ENCODE assay signal across 23 cellular contexts in genomic region chr4:3518511-3518880, GRCh38. TPM values are rescaled to one million over a fixed set of nuclear protein-coding genes. Genes with fewer than 3 reads are reported as not detected.
"Had no signal": no experiment of that assay in that cellular context is flagged by ENCODE, and none has a peak within 500 bp of the region (broad histone marks: within the 10 kb centered on the region; RNA-seq: fewer than 3 reads in every experiment).

No MANE protein-coding gene starts in this region.

- H3K4me3 ChIP-seq: colonic mucosa, esophagus squamous epithelium, psoas muscle, smooth muscle cell, suprapubic skin, thyroid gland, upper lobe of left lung, uterus had no signal

- H3K4me1 ChIP-seq: colonic mucosa, esophagus squamous epithelium, parathyroid adenoma, psoas muscle, suprapubic skin, thyroid gland, upper lobe of left lung, uterus had no signal

- H3K27me3 ChIP-seq: colonic mucosa, esophagus squamous epithelium, suprapubic skin, thyroid gland, upper lobe of left lung, uterus had no signal

- H3K4me1 Mint-ChIP-seq: stimulated activated effector memory CD8-positive, alpha-beta T cell treated with anti-CD3 and anti-CD28 coated beads, Interleukin-12 subunit alpha, Interleukin-12 subunit beta, amount 100 ng/mL, for 72 hours had no signal

- H3K27ac ChIP-seq: colonic mucosa, esophagus squamous epithelium, parathyroid adenoma, psoas muscle, suprapubic skin, thyroid gland, upper lobe of left lung, uterus had no signal

- H3K27ac Mint-ChIP-seq: naive thymus-derived CD4-positive, alpha-beta T cell; nephron progenitor cell; stimulated activated effector memory CD8-positive, alpha-beta T cell treated with anti-CD3 and anti-CD28 coated beads, Interleukin-12 subunit alpha, Interleukin-12 subunit beta, amount 100 ng/mL, for 72 hours had no signal

- H3K4me3 Mint-ChIP-seq: naive thymus-derived CD4-positive, alpha-beta T cell; nephron progenitor cell; stimulated activated effector memory CD8-positive, alpha-beta T cell treated with anti-CD3 and anti-CD28 coated beads, Interleukin-12 subunit alpha, Interleukin-12 subunit beta, amount 100 ng/mL, for 72 hours had no signal

- H3K36me3 ChIP-seq: uterus had no signal

- DNase-seq: cerebellar nuclear complex; colonic mucosa; dermis blood vessel endothelial cell; esophagus squamous epithelium; foreskin fibroblast; hippocampal formation; mammary epithelial cell; nephron progenitor cell; retina; stimulated activated CD4-positive, alpha-beta T cell treated with anti-CD3 and anti-CD28 coated beads, Interleukin-4, amount 100 ng/mL, for 1 hour; stimulated activated CD8-positive, alpha-beta memory T cell treated with anti-CD3 and anti-CD28 coated beads, Interleukin-4, amount 100 ng/mL, for 48 hours; stimulated activated naive CD8-positive, alpha-beta T cell treated with anti-CD3 and anti-CD28 coated beads, Interleukin-15, Interleukin-2, amounts not matched to agents 100 U/mL and 50 U/mL, for 24 hours; thyroid gland; uterus had no signal

- H3K9me3 ChIP-seq: colonic mucosa, esophagus squamous epithelium, psoas muscle, suprapubic skin, thyroid gland, upper lobe of left lung, uterus had no signal

- H3K27me3 Mint-ChIP-seq: naive thymus-derived CD4-positive, alpha-beta T cell had no signal

- ATAC-seq: naive thymus-derived CD4-positive, alpha-beta T cell; psoas muscle; stimulated activated effector memory CD8-positive, alpha-beta T cell treated with anti-CD3 and anti-CD28 coated beads, Interleukin-12 subunit alpha, Interleukin-12 subunit beta, amount 100 ng/mL, for 72 hours; stimulated activated naive CD8-positive, alpha-beta T cell treated with anti-CD3 and anti-CD28 coated beads, Interleukin-15, Interleukin-2, amounts not matched to agents 100 U/mL and 50 U/mL, for 24 hours had no signal

- H3K9me3 Mint-ChIP-seq: nephron progenitor cell; stimulated activated effector memory CD8-positive, alpha-beta T cell treated with anti-CD3 and anti-CD28 coated beads, Interleukin-12 subunit alpha, Interleukin-12 subunit beta, amount 100 ng/mL, for 72 hours had no signal

RNA-seq across cellular contexts. Expression of gene DOK7, which starts 55.4 kb away (rescaled TPM):
- total RNA-seq: mesenteric fat pad; naive thymus-derived CD4-positive, alpha-beta T cell; omental fat pad; smooth muscle cell had no signal
- polyA plus RNA-seq: naive thymus-derived CD4-positive, alpha-beta T cell; smooth muscle cell had no signal
